Comparison of ENCODE assay signal across 13 cellular contexts in the genomic region with DNA sequence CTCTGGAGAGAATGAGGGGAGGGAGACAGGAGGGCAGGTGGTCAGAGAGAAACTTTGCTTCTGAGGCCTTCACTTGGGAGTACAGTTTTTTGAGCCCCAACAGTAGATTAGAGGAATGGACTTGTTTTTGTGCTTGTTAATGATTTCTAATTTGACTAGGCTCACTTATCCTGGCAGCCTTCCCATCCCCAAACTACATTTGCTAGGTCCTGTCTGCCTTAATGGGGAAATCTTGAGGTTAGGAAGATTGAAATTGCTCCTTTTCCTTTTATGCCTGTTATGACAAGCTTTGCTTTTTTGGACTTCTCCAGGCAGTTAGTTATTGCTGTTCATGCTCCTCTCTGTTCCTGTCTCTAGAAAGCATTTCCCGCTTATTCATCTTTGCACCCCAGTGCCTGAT. TPM values are rescaled to one million over a fixed set of nuclear protein-coding genes. Genes with fewer than 3 reads are reported as not detected.
DNase-seq lines count a peak whose midpoint lies in the region; ATAC-seq, FAIRE-seq and TF ChIP-seq lines count a peak whose summit lies in the region.
"Had no signal": no experiment of that assay in that cellular context is flagged by ENCODE, and none has a peak within 500 bp of the region (broad histone marks: within the 10 kb centered on the region; RNA-seq: fewer than 3 reads in every experiment).

No MANE protein-coding gene starts in this region.

- intact Hi-C loops in natural killer cell (cut with micrococcal nuclease) = no loop called here

- 64% methylated on average over 1 of the region's 1 CpG; no CpG with 5 or more reads in 1 of the 2 experiments for WGBS in H1 (ENCODE audit: extremely low coverage in 1 of 2, insufficient coverage in 1 of 2, insufficient read length in 1 of 2, insufficient replicate concordance in 2 of 2, low coverage in 1 of 2, low lambda C conversion rate in 2 of 2, missing lambda C conversion rate in 1 of 2), 2 experiments

- H2AK5ac ChIP-seq in H1 (ENCODE audit: low read depth, low read length) = peak overlapping the region; percentile 96; the same call in 1 of the 2 replicates

- TF ChIP-seq EP300 in H1 (IDR thresholded peaks at IDR 0.05; ENCODE audit: borderline replicate concordance in 1 of 2, low read depth in 2 of 2, low read length in 2 of 2) = no peak

- H3K36me3 ChIP-seq in BLaER1 treated with 17β-estradiol and CSF1 and Interleukin-3, amounts not matched to agents 10 nM and 100 nM = peaks cover 0 to 4% (median 0%) of the 10 kb centered on the region in 11 experiments; a peak in 2 of 22 replicates
- H3K36me3 ChIP-seq in HUES48 (ENCODE audit: control insufficient read depth, insufficient read depth, low read length) (no peaks in the 10 kb centered on the region), H1 (ENCODE audit: control insufficient read depth in 2 of 4, insufficient read depth in 4 of 4, low read length in 3 of 4) (no peaks in the 10 kb centered on the region)

- peak overlapping the region; percentile 69 for H4K91ac ChIP-seq in H1 (replicated peaks; ENCODE audit: insufficient read length, low read length)

- peak overlapping the region in 6 of 11 experiments; percentile 9 to 66 (median 18); a peak in 10 of 22 replicates for H3K4me2 ChIP-seq in BLaER1 treated with 17β-estradiol and CSF1 and Interleukin-3, amounts not matched to agents 10 nM and 100 nM
- peak overlapping the region; percentile 66 to 79 for H3K4me2 ChIP-seq in H1 (ENCODE audit: insufficient read depth in 1 of 2, low read depth in 2 of 2, low read length in 2 of 2)

- peak overlapping the region; percentile 69 for H3K4ac ChIP-seq in H1 (replicated peaks; ENCODE audit: insufficient read length, low read depth, low read length)

- TF ChIP-seq CTCF in H1 (IDR thresholded peaks at IDR 0.05; ENCODE audit: control extremely low read depth in 1 of 3, insufficient read depth in 1 of 3, low read depth in 1 of 3, low read length in 3 of 3) (no peak), natural killer cell (IDR thresholded peaks at IDR 0.05) (no peak)

- H2BK5ac ChIP-seq in H1 (ENCODE audit: low read depth, low read length) = peak overlapping the region; percentile 76

- ATAC-seq in natural killer cell (no peak), HG02678 (IDR thresholded peaks at IDR 0.05; ENCODE audit: unreplicated experiment) (no peak), HG02588 (IDR thresholded peaks at IDR 0.05; ENCODE audit: unreplicated experiment) (no peak), SK-N-SH treated with all-trans-retinoic acid at 6 μM for 48 hours (no peak)
- ATAC-seq: activated naive CD4-positive, alpha-beta T cell treated with anti-CD3 and anti-CD28 coated beads, Interleukin-2, amount 50 U/mL, for 72 hours had no signal

- no peak for TF ChIP-seq RAD21 in H1 (IDR thresholded peaks at IDR 0.05 in 1 of 2, conservative IDR thresholded peaks at IDR 0.05 in 1 of 2; ENCODE audit: low read depth in 2 of 2, low read length in 2 of 2)

- no peak overlapping the region for H3K27ac ChIP-seq in BLaER1 treated with 17β-estradiol and CSF1 and Interleukin-3, amounts not matched to agents 10 nM and 100 nM
- H3K27ac ChIP-seq in HUES48 (ENCODE audit: low read depth, low read length) = peak overlapping the region; percentile 96
- H3K27ac ChIP-seq in H1 (ENCODE audit: low read depth, low read length) = no peak overlapping the region

- DNase-seq in H1 (ENCODE audit: low read depth in 1 of 2, low spot score in 2 of 2) (no peak), natural killer cell (no peak), H54 (ENCODE audit: insufficient read length, low spot score) (no peak)
- DNase-seq: AML-193; cortex of kidney; stimulated activated CD4-positive, alpha-beta T cell treated with anti-CD3 and anti-CD28 coated beads, Interleukin-1b, Interleukin-23, amount 100 ng/mL, for 48 hours had no signal

- no peak overlapping the region for H4K8ac ChIP-seq in H1 (ENCODE audit: extremely low read depth, insufficient read depth, low read length)

- peak overlapping the region; percentile 80 for H2BK20ac ChIP-seq in H1 (ENCODE audit: low read length)

- H3K14ac ChIP-seq in H1 (ENCODE audit: insufficient read length) = no peak overlapping the region

- H4K20me1 ChIP-seq in BLaER1 treated with 17β-estradiol and CSF1 and Interleukin-3, amounts not matched to agents 10 nM and 100 nM = no peaks in the 10 kb centered on the region
- H4K20me1 ChIP-seq in H1 (replicated peaks in 1 of 2; ENCODE audit: control insufficient read depth in 1 of 2, insufficient read depth in 2 of 2, low read length in 2 of 2) = no peaks in the 10 kb centered on the region

- H2BK120ac ChIP-seq in H1 (replicated peaks; ENCODE audit: low read depth, low read length) = peak overlapping the region; percentile 58

- H3K23me2 ChIP-seq in H1 (ENCODE audit: low read depth, low read length) = peaks cover 2% of the 10 kb centered on the region; the same call in 1 of the 2 replicates

- no peak overlapping the region for H2BK15ac ChIP-seq in H1 (ENCODE audit: low read length)

- no peak overlapping the region for H3K9ac ChIP-seq in BLaER1 treated with 17β-estradiol and CSF1 and Interleukin-3, amounts not matched to agents 10 nM and 100 nM
- peak overlapping the region; percentile 5; the same call in 1 of the 2 replicates for H3K9ac ChIP-seq in HUES48 (ENCODE audit: low read depth, low read length)
- peak overlapping the region in 1 of 4 experiments; percentile 43; a peak in 2 of 7 replicates for H3K9ac ChIP-seq in H1 (replicated peaks in 1 of 4; ENCODE audit: extremely low read depth in 1 of 4, low read depth in 3 of 4, low read length in 3 of 4)
- H3K9ac ChIP-seq: parathyroid adenoma had no signal

- POLR2A ChIA-PET in H1 (lab: Charles Lee; ENCODE audit: partially characterized antibody) = interaction anchor here (1.5 to 2.1 kb wide), 3 partner anchors 8 to 20 kb away, joined by 3 to 8 read pairs (median 5); no protein-coding TSS in a partner anchor

- peak overlapping the region; percentile 66 for H3K18ac ChIP-seq in H1 (ENCODE audit: extremely low read depth, low read length)

- FAIRE-seq in H1 (lab: Jason Lieb, UNC) (no peak), H54 (lab: Jason Lieb, UNC) (no peak)

- no peaks in the 10 kb centered on the region for H3K36me3 Mint-ChIP-seq in natural killer cell
- H3K36me3 Mint-ChIP-seq: activated naive CD4-positive, alpha-beta T cell treated with anti-CD3 and anti-CD28 coated beads, Interleukin-2, amount 50 U/mL, for 72 hours had no signal

- no peaks in the 10 kb centered on the region for H3K27me3 ChIP-seq in BLaER1 treated with 17β-estradiol and CSF1 and Interleukin-3, amounts not matched to agents 10 nM and 100 nM
- H3K27me3 ChIP-seq in HUES48 (ENCODE audit: control insufficient read depth, insufficient read depth, low read length) (no peaks in the 10 kb centered on the region), H1 (replicated peaks in 1 of 4; ENCODE audit: control insufficient read depth in 3 of 4, extremely low read depth in 1 of 4, insufficient read depth in 3 of 4, low read length in 3 of 4) (no peaks in the 10 kb centered on the region)

- peak overlapping the region; percentile 13 for H3K56ac ChIP-seq in H1 (replicated peaks; ENCODE audit: insufficient read length, low read depth, low read length)

- H3K27ac Mint-ChIP-seq in natural killer cell = peak overlapping the region; percentile 49 to 67
- H3K27ac Mint-ChIP-seq: activated naive CD4-positive, alpha-beta T cell treated with anti-CD3 and anti-CD28 coated beads, Interleukin-2, amount 50 U/mL, for 72 hours had no signal

- no peak overlapping the region for H2AFZ ChIP-seq in H1 (ENCODE audit: low read length)
- H2AFZ ChIP-seq: parathyroid adenoma had no signal

- no peaks in the 10 kb centered on the region for H3K27me3 Mint-ChIP-seq in natural killer cell (ENCODE audit: low read depth in 2 of 2)

- no peak for TF ChIP-seq POLR2A in H1 (IDR thresholded peaks at IDR 0.05; ENCODE audit: control extremely low read depth in 1 of 2, low read depth in 2 of 2, low read length in 2 of 2)
- no peak for TF ChIP-seq POLR2A in H54 (IDR thresholded peaks at IDR 0.05; ENCODE audit: low read depth, low read length)

- H3K4me1 Mint-ChIP-seq in natural killer cell = peaks cover 49 to 53% of the 10 kb centered on the region in 2 donors

- no peak overlapping the region for H3K23ac ChIP-seq in H1 (ENCODE audit: insufficient read length)

- H3K4me1 ChIP-seq in BLaER1 treated with 17β-estradiol and CSF1 and Interleukin-3, amounts not matched to agents 10 nM and 100 nM = peaks cover 3 to 33% (median 25%) of the 10 kb centered on the region in 10 experiments; a peak in 18 of 20 replicates
- H3K4me1 ChIP-seq in HUES48 (ENCODE audit: control insufficient read depth, insufficient read depth, low read length) (peaks cover 40% of the 10 kb centered on the region), H1 (replicated peaks in 1 of 4; ENCODE audit: control insufficient read depth in 3 of 4, insufficient read depth in 4 of 4, low read length in 3 of 4) (peaks cover 7 to 19% (median 13%) of the 10 kb centered on the region in 4 experiments; a peak in 5 of 7 replicates)
- H3K4me1 ChIP-seq: parathyroid adenoma had no signal

- peaks cover 0 to 41% of the 10 kb centered on the region in 2 experiments; a peak in 3 of 4 replicates for H3K79me2 ChIP-seq in H1 (ENCODE audit: control insufficient read depth in 1 of 2, insufficient read depth in 2 of 2, low read length in 2 of 2)

- H3K79me1 ChIP-seq in H1 (ENCODE audit: low read depth, low read length) = peaks cover 2% of the 10 kb centered on the region; the same call in 1 of the 2 replicates

- no peak overlapping the region for H3K4me3 ChIP-seq in BLaER1 treated with 17β-estradiol and CSF1 and Interleukin-3, amounts not matched to agents 10 nM and 100 nM
- H3K4me3 ChIP-seq in HUES48 (ENCODE audit: low read depth, low read length) = peak overlapping the region; percentile 45
- peak overlapping the region in 2 of 4 experiments; percentile 1 to 51; a peak in 4 of 8 replicates for H3K4me3 ChIP-seq in H1 (ENCODE audit: extremely low read depth in 1 of 4, insufficient read depth in 2 of 4, low read depth in 3 of 4, low read length in 4 of 4)

- H4K5ac ChIP-seq in H1 (ENCODE audit: insufficient read length, low read depth, low read length) = no peak overlapping the region

- no peaks in the 10 kb centered on the region for H3K9me3 ChIP-seq in BLaER1 treated with 17β-estradiol and CSF1 and Interleukin-3, amounts not matched to agents 10 nM and 100 nM (replicated peaks in 1 of 11)
- no peaks in the 10 kb centered on the region for H3K9me3 ChIP-seq in HUES48 (ENCODE audit: control insufficient read depth, insufficient read depth, low read length)
- H3K9me3 ChIP-seq in H1 (ENCODE audit: insufficient read depth in 2 of 2, low read depth in 1 of 2, low read length in 1 of 2) = no peaks in the 10 kb centered on the region

- CTCF ChIA-PET in H1 (lab: Charles Lee; ENCODE audit: partially characterized antibody) = interaction anchor here (1.7 to 3.2 kb wide), 2 partner anchors 8 kb away, joined by 5 to 10 read pairs; no protein-coding TSS in a partner anchor

- H3K9me3 Mint-ChIP-seq in natural killer cell = no peaks in the 10 kb centered on the region
- H3K9me3 Mint-ChIP-seq: activated naive CD4-positive, alpha-beta T cell treated with anti-CD3 and anti-CD28 coated beads, Interleukin-2, amount 50 U/mL, for 72 hours had no signal

- H2BK12ac ChIP-seq in H1 (ENCODE audit: low read depth, low read length) = peak overlapping the region; percentile 21; the same call in 1 of the 2 replicates

- no peak overlapping the region for H3K4me3 Mint-ChIP-seq in natural killer cell

RNA-seq across cellular contexts. Expression of a gene that starts 37.7 kb away (rescaled TPM):
- 43.6 and 46.1 TPM in 2 replicates for total RNA-seq in H1 (2021; fragmentation: NEBNext Ultra II Directional; extraction: Animal tissue kit (Norgen Biotek cat#: 25700))
- 32.6 and 44.3 TPM in 2 replicates for polyA plus RNA-seq in H1 (2011; rRNA removed)
- 26.1 TPM for polyA plus RNA-seq in H1 (2011; cell fraction: cytosol; rRNA removed)
- polyA plus RNA-seq in H1 (2011; cell fraction: nucleus; rRNA removed) = 278 TPM
- 33.3 to 40.9 TPM (median 36.8 TPM) in 4 replicates for polyA plus RNA-seq in H1 (2012, experiment 1 of 2)
- 3.7 TPM for polyA plus RNA-seq in H1 (2012, experiment 2 of 2)
- polyA plus RNA-seq in H1 (2013, experiment 1 of 2) = 19.3 TPM
- 19.0 TPM for polyA plus RNA-seq in H1 (2013, experiment 2 of 2)
- polyA minus RNA-seq in H1 (2011; rRNA and poly(A)+ RNA removed) = 179 and 213 TPM in 2 replicates
- polyA minus RNA-seq in H1 (2011; cell fraction: cytosol; rRNA and poly(A)+ RNA removed) = 53.7 TPM
- 393 TPM for polyA minus RNA-seq in H1 (2011; cell fraction: nucleus; rRNA and poly(A)+ RNA removed)
- total RNA-seq in natural killer cell = 100 to 1,000 TPM; 325 to 434 (median 373) TPM
